ENCODE assay signal across 1 cellular context in the genomic region with DNA sequence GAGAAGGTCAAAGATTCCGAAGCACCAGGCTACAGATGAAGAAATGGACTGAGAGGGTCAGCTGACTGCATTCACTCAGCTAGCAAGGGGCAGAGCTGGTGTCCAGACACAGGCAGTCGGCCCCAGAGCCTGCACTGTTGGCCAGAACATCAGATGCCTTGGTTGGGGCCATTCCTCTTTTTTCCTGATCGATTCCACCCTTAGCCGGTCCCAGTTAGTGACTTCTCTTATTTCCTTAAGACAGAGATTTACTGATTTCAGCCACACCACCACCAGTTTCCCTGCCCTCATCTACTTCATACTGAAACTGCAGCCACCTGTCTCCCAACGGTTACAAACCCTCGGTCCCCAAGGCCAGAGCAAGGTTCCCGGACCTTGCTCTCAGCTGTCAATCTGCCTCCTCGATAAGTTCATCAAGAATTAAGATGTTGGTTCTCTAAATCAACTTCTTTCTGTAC.
TF ChIP-seq lines count a peak whose summit lies in the region.

No MANE protein-coding gene starts in this region.

TF ChIP-seq in GM12878, 131 proteins besides CTCF, POLR2A, EP300 and RAD21 (continued from another document and continues in another):
- TF ChIP-seq, protein P1, sequence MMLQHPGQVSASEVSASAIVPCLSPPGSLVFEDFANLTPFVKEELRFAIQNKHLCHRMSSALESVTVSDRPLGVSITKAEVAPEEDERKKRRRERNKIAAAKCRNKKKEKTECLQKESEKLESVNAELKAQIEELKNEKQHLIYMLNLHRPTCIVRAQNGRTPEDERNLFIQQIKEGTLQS (IDR thresholded peaks at IDR 0.05; ENCODE audit: borderline replicate concordance, extremely low read depth, low read depth, low read length), result no peak
- TF ChIP-seq MYB (IDR thresholded peaks at IDR 0.05; ENCODE audit: borderline replicate concordance, low read depth, low read length) (peak; percentile 77; the same call in 1 of the 2 replicates), RFX5 (IDR thresholded peaks at IDR 0.05; ENCODE audit: low read depth, low read length) (no peak), SRF (IDR thresholded peaks at IDR 0.05; ENCODE audit: low read depth in 2 of 2, low read length in 2 of 2) (no peak), MEF2A (IDR thresholded peaks at IDR 0.05; ENCODE audit: insufficient read depth, low read depth, low read length) (no peak), CBFB (IDR thresholded peaks at IDR 0.05; ENCODE audit: low read depth) (no peak), POLR2AphosphoS5 (IDR thresholded peaks at IDR 0.05; ENCODE audit: low read length) (peak; percentile 90), ZNF24 (IDR thresholded peaks at IDR 0.05) (peak; percentile 67; the same call in 1 of the 2 replicates), GATAD2B (conservative IDR thresholded peaks at IDR 0.05; ENCODE audit: low read depth) (peak; percentile 78; the same call in 1 of the 2 replicates), HCFC1 (IDR thresholded peaks at IDR 0.05; ENCODE audit: low read length) (no peak), ESRRA (IDR thresholded peaks at IDR 0.05; ENCODE audit: low read length) (no peak), SMAD1 (IDR thresholded peaks at IDR 0.05; ENCODE audit: low read depth, partially characterized antibody) (peak; percentile 27), MXI1 (IDR thresholded peaks at IDR 0.05; ENCODE audit: low read depth, low read length) (no peak), TAF1 (IDR thresholded peaks at IDR 0.05; ENCODE audit: borderline replicate concordance, low read depth, low read length) (0 out of 2 replicates have a peak, but pooled peaks have one; percentile 65), CREM (IDR thresholded peaks at IDR 0.05; ENCODE audit: low read depth) (peak; percentile 84), EGR1 (IDR thresholded peaks at IDR 0.05; ENCODE audit: borderline replicate concordance in 1 of 2, low read depth in 2 of 2, low read length in 2 of 2) (no peak), CEBPB (IDR thresholded peaks at IDR 0.05; ENCODE audit: borderline replicate concordance in 1 of 2, low read depth in 2 of 2, low read length in 2 of 2) (no peak), FOXM1 (IDR thresholded peaks at IDR 0.05; ENCODE audit: low read depth, low read length) (peak; percentile 89), BACH1 (IDR thresholded peaks at IDR 0.05; ENCODE audit: borderline replicate concordance) (peak; percentile 31; the same call in 1 of the 2 replicates), ETV6 (conservative IDR thresholded peaks at IDR 0.05 in 1 of 2, IDR thresholded peaks at IDR 0.05 in 1 of 2; ENCODE audit: borderline replicate concordance in 1 of 2, low read depth in 1 of 2) (peak in 1 of 2 experiments; percentile 91; a peak in 2 of 4 replicates), FOS (IDR thresholded peaks at IDR 0.05; ENCODE audit: borderline replicate concordance, extremely low read depth, insufficient read length) (no peak), ZNF622 (IDR thresholded peaks at IDR 0.05) (no peak), ZSCAN29 (IDR thresholded peaks at IDR 0.05) (no peak), TCF12 (IDR thresholded peaks at IDR 0.05; ENCODE audit: low read depth, low read length) (peak; percentile 97), GABPA (IDR thresholded peaks at IDR 0.05; ENCODE audit: low read depth) (0 out of 2 replicates have a peak, but pooled peaks have one; percentile 17), POU2F2 (IDR thresholded peaks at IDR 0.05; ENCODE audit: borderline replicate concordance, low read depth, low read length) (peak; percentile 73; the same call in 2 of the 3 replicates), WRNIP1 (IDR thresholded peaks at IDR 0.05; ENCODE audit: borderline replicate concordance, low read depth, low read length) (peak; percentile 95; the same call in 1 of the 2 replicates), SIX5 (IDR thresholded peaks at IDR 0.05; ENCODE audit: low read depth, low read length, severe bottlenecking) (no peak), RUNX3 (IDR thresholded peaks at IDR 0.05; ENCODE audit: low read length) (peak; percentile 83), TCF3 (IDR thresholded peaks at IDR 0.05; ENCODE audit: borderline replicate concordance, insufficient read depth, low read depth, low read length) (peak; percentile 97), IKZF1 (conservative IDR thresholded peaks at IDR 0.05) (peak; percentile 97), DPF2 (IDR thresholded peaks at IDR 0.05) (peak; percentile 87), SIN3A (IDR thresholded peaks at IDR 0.05; ENCODE audit: low read depth, low read length) (no peak), BMI1 (IDR thresholded peaks at IDR 0.05; ENCODE audit: borderline replicate concordance) (peak; percentile 14; the same call in 1 of the 2 replicates)
- TF ChIP-seq, protein P2, sequence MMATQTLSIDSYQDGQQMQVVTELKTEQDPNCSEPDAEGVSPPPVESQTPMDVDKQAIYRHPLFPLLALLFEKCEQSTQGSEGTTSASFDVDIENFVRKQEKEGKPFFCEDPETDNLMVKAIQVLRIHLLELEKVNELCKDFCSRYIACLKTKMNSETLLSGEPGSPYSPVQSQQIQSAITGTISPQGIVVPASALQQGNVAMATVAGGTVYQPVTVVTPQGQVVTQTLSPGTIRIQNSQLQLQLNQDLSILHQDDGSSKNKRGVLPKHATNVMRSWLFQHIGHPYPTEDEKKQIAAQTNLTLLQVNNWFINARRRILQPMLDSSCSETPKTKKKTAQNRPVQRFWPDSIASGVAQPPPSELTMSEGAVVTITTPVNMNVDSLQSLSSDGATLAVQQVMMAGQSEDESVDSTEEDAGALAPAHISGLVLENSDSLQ (IDR thresholded peaks at IDR 0.05), result peak; percentile 94
- TF ChIP-seq, protein P3, sequence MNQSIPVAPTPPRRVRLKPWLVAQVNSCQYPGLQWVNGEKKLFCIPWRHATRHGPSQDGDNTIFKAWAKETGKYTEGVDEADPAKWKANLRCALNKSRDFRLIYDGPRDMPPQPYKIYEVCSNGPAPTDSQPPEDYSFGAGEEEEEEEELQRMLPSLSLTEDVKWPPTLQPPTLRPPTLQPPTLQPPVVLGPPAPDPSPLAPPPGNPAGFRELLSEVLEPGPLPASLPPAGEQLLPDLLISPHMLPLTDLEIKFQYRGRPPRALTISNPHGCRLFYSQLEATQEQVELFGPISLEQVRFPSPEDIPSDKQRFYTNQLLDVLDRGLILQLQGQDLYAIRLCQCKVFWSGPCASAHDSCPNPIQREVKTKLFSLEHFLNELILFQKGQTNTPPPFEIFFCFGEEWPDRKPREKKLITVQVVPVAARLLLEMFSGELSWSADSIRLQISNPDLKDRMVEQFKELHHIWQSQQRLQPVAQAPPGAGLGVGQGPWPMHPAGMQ (IDR thresholded peaks at IDR 0.05; ENCODE audit: borderline replicate concordance), result no peak
- TF ChIP-seq, protein P4, sequence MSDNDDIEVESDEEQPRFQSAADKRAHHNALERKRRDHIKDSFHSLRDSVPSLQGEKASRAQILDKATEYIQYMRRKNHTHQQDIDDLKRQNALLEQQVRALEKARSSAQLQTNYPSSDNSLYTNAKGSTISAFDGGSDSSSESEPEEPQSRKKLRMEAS (IDR thresholded peaks at IDR 0.05; ENCODE audit: low read depth, low read length), result peak; percentile 52; the same call in 1 of the 2 replicates
- TF ChIP-seq, protein P5, sequence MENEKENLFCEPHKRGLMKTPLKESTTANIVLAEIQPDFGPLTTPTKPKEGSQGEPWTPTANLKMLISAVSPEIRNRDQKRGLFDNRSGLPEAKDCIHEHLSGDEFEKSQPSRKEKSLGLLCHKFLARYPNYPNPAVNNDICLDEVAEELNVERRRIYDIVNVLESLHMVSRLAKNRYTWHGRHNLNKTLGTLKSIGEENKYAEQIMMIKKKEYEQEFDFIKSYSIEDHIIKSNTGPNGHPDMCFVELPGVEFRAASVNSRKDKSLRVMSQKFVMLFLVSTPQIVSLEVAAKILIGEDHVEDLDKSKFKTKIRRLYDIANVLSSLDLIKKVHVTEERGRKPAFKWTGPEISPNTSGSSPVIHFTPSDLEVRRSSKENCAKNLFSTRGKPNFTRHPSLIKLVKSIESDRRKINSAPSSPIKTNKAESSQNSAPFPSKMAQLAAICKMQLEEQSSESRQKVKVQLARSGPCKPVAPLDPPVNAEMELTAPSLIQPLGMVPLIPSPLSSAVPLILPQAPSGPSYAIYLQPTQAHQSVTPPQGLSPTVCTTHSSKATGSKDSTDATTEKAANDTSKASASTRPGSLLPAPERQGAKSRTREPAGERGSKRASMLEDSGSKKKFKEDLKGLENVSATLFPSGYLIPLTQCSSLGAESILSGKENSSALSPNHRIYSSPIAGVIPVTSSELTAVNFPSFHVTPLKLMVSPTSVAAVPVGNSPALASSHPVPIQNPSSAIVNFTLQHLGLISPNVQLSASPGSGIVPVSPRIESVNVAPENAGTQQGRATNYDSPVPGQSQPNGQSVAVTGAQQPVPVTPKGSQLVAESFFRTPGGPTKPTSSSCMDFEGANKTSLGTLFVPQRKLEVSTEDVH (IDR thresholded peaks at IDR 0.05; ENCODE audit: low read depth, partially characterized antibody), result no peak
- TF ChIP-seq, protein P6, sequence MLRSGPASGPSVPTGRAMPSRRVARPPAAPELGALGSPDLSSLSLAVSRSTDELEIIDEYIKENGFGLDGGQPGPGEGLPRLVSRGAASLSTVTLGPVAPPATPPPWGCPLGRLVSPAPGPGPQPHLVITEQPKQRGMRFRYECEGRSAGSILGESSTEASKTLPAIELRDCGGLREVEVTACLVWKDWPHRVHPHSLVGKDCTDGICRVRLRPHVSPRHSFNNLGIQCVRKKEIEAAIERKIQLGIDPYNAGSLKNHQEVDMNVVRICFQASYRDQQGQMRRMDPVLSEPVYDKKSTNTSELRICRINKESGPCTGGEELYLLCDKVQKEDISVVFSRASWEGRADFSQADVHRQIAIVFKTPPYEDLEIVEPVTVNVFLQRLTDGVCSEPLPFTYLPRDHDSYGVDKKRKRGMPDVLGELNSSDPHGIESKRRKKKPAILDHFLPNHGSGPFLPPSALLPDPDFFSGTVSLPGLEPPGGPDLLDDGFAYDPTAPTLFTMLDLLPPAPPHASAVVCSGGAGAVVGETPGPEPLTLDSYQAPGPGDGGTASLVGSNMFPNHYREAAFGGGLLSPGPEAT (IDR thresholded peaks at IDR 0.05; ENCODE audit: low read depth), result peak; percentile 90
- TF ChIP-seq, protein P7, sequence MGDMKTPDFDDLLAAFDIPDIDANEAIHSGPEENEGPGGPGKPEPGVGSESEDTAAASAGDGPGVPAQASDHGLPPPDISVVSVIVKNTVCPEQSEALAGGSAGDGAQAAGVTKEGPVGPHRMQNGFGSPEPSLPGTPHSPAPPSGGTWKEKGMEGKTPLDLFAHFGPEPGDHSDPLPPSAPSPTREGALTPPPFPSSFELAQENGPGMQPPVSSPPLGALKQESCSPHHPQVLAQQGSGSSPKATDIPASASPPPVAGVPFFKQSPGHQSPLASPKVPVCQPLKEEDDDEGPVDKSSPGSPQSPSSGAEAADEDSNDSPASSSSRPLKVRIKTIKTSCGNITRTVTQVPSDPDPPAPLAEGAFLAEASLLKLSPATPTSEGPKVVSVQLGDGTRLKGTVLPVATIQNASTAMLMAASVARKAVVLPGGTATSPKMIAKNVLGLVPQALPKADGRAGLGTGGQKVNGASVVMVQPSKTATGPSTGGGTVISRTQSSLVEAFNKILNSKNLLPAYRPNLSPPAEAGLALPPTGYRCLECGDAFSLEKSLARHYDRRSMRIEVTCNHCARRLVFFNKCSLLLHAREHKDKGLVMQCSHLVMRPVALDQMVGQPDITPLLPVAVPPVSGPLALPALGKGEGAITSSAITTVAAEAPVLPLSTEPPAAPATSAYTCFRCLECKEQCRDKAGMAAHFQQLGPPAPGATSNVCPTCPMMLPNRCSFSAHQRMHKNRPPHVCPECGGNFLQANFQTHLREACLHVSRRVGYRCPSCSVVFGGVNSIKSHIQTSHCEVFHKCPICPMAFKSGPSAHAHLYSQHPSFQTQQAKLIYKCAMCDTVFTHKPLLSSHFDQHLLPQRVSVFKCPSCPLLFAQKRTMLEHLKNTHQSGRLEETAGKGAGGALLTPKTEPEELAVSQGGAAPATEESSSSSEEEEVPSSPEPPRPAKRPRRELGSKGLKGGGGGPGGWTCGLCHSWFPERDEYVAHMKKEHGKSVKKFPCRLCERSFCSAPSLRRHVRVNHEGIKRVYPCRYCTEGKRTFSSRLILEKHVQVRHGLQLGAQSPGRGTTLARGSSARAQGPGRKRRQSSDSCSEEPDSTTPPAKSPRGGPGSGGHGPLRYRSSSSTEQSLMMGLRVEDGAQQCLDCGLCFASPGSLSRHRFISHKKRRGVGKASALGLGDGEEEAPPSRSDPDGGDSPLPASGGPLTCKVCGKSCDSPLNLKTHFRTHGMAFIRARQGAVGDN (IDR thresholded peaks at IDR 0.05), result peak; percentile 78
- TF ChIP-seq, protein P8, sequence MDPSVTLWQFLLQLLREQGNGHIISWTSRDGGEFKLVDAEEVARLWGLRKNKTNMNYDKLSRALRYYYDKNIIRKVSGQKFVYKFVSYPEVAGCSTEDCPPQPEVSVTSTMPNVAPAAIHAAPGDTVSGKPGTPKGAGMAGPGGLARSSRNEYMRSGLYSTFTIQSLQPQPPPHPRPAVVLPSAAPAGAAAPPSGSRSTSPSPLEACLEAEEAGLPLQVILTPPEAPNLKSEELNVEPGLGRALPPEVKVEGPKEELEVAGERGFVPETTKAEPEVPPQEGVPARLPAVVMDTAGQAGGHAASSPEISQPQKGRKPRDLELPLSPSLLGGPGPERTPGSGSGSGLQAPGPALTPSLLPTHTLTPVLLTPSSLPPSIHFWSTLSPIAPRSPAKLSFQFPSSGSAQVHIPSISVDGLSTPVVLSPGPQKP (IDR thresholded peaks at IDR 0.05; ENCODE audit: low read depth, low read length), result no peak
- TF ChIP-seq, protein P9, sequence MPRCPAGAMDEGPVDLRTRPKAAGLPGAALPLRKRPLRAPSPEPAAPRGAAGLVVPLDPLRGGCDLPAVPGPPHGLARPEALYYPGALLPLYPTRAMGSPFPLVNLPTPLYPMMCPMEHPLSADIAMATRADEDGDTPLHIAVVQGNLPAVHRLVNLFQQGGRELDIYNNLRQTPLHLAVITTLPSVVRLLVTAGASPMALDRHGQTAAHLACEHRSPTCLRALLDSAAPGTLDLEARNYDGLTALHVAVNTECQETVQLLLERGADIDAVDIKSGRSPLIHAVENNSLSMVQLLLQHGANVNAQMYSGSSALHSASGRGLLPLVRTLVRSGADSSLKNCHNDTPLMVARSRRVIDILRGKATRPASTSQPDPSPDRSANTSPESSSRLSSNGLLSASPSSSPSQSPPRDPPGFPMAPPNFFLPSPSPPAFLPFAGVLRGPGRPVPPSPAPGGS (IDR thresholded peaks at IDR 0.05; ENCODE audit: borderline replicate concordance, insufficient read depth, low read depth, low read length, poor library complexity, severe bottlenecking), result peak; percentile 64
